In the genomic region with DNA sequence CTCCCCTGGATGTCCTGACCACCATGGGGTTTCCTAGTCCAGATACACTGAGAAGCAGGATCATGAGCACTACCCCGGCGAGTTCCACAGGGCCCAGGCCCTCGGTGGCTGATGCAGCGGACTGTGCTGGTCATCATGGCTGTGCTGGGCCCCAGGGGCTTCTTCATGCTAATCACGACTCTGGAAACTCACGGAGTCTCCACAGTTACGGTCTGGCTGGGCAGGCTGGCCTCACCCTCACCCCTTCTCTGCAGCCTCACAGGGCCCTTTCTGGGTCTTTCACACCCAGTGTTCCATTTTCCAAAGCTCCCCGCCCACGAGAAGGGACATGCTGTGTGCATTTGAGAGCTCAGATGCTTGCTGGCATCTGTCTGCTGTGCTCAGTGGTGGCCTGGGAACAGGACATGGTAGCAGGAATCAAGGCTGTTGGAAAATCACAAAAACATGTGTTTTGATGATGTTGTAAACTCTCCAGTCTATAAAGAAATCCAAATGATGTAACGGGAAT, we compare ENCODE assay signal across 20 cellular contexts.
DNase-seq lines count a peak whose midpoint lies in the region; ATAC-seq and TF ChIP-seq lines count a peak whose summit lies in the region.
"Had no signal": no experiment of that assay in that cellular context is flagged by ENCODE, and none has a peak within 500 bp of the region (broad histone marks: within the 10 kb centered on the region; RNA-seq: fewer than 3 reads in every experiment).

No MANE protein-coding gene starts in this region.

- intact Hi-C loops in Right ventricle myocardium superior (cut with DNase I): no loop called here
- intact Hi-C loops in left ventricle myocardium inferior (cut with micrococcal nuclease): no loop called here
- intact Hi-C loops in upper lobe of right lung (cut with DNase I): no loop called here

- CTCF ChIA-PET in WTC11 (lab: Charles Lee): interaction anchor here (1.4 to 3.4 kb wide), 5 partner anchors 18 to 282 kb away, joined by 3 to 27 read pairs (median 9); no protein-coding TSS in a partner anchor

- H3K4me3 ChIP-seq in left ventricle myocardium inferior: no peak overlapping the region
- H3K4me3 ChIP-seq in gastroesophageal sphincter: no peak overlapping the region
- no peak overlapping the region for H3K4me3 ChIP-seq in osteoblast (ENCODE audit: insufficient read depth, low read length)
- H3K4me3 ChIP-seq in upper lobe of right lung: no peak overlapping the region
- H3K4me3 ChIP-seq: esophagus squamous epithelium, GM12878 had no signal

- no peak overlapping the region for H3K27ac Mint-ChIP-seq in WTC11
- H3K27ac Mint-ChIP-seq: CD4-positive, alpha-beta T cell had no signal

- no peak overlapping the region for H3K4me3 Mint-ChIP-seq in WTC11
- H3K4me3 Mint-ChIP-seq: CD4-positive, alpha-beta T cell had no signal

- WGBS in gastroesophageal sphincter (ENCODE audit: low coverage in 1 of 2), 2 donors: 83% methylated on average over 6 of the region's 10 CpGs; no CpG with 5 or more reads in 1 of the 2 donors

- H3K4me2 ChIP-seq in osteoblast (ENCODE audit: insufficient read depth, low read length): no peak overlapping the region

- H3K9me3 Mint-ChIP-seq in WTC11: no peaks in the 10 kb centered on the region
- H3K9me3 Mint-ChIP-seq: CD4-positive, alpha-beta T cell had no signal

- H3K36me3 ChIP-seq in left ventricle myocardium inferior: no peaks in the 10 kb centered on the region
- no peaks in the 10 kb centered on the region for H3K36me3 ChIP-seq in gastroesophageal sphincter
- no peaks in the 10 kb centered on the region for H3K36me3 ChIP-seq in osteoblast (ENCODE audit: insufficient read depth, low read length)
- no peaks in the 10 kb centered on the region for H3K36me3 ChIP-seq in upper lobe of right lung
- H3K36me3 ChIP-seq: esophagus squamous epithelium had no signal

- no peak for TF ChIP-seq POLR2A in gastroesophageal sphincter (IDR thresholded peaks at IDR 0.05)

- no peaks in the 10 kb centered on the region for H4K20me1 ChIP-seq in osteoblast (ENCODE audit: insufficient read depth, low read length)

- DNase-seq in Right ventricle myocardium superior (peak; percentile 31), left ventricle myocardium inferior (no peak), osteoblast (ENCODE audit: insufficient read length, low spot score, missing footprints) (peak; percentile 62), upper lobe of right lung (peak; percentile 50), UCSD-AML1 (lab: John Stamatoyannopoulos, UW; ENCODE audit: unreplicated experiment) (no peak), WTC11 (ENCODE audit: low spot score) (no peak)
- DNase-seq: DMS53; effector CD8-positive, alpha-beta T cell; esophagus squamous epithelium; H7; NCI-H1694 treated with DMSO at 0.1 percent for 48 hours; NCI-H345; small intestine; stimulated activated CD4-positive, alpha-beta T cell treated with anti-CD3 and anti-CD28 coated beads, Interleukin-4, amount 100 ng/mL, for 1 hour; T-helper 2 cell had no signal

- no peak overlapping the region for H3K27ac ChIP-seq in left ventricle myocardium inferior (replicated peaks)
- peak overlapping the region in 3 of 4 donors; percentile 53 to 71 (median 60) for H3K27ac ChIP-seq in gastroesophageal sphincter
- no peak overlapping the region for H3K27ac ChIP-seq in osteoblast (ENCODE audit: low read depth, low read length)
- no peak overlapping the region for H3K27ac ChIP-seq in upper lobe of right lung
- H3K27ac ChIP-seq: parathyroid adenoma had no signal

- H3K79me2 ChIP-seq in osteoblast (ENCODE audit: insufficient read depth, low read length): no peaks in the 10 kb centered on the region
- H3K79me2 ChIP-seq: parathyroid adenoma had no signal

- no peak for TF ChIP-seq EP300 in gastroesophageal sphincter (IDR thresholded peaks at IDR 0.05)

- H3K27me3 ChIP-seq in left ventricle myocardium inferior (ENCODE audit: low read depth): peaks cover 6% of the 10 kb centered on the region
- H3K27me3 ChIP-seq in gastroesophageal sphincter: no peaks in the 10 kb centered on the region
- no peaks in the 10 kb centered on the region for H3K27me3 ChIP-seq in osteoblast (ENCODE audit: insufficient read depth, low read length)
- no peaks in the 10 kb centered on the region for H3K27me3 ChIP-seq in upper lobe of right lung

- H3K36me3 Mint-ChIP-seq in WTC11: no peaks in the 10 kb centered on the region

- no peak overlapping the region for H2AFZ ChIP-seq in osteoblast (ENCODE audit: low read length)
- H2AFZ ChIP-seq: parathyroid adenoma had no signal

- TF ChIP-seq CTCF in left ventricle myocardium inferior (IDR thresholded peaks at IDR 0.05; ENCODE audit: borderline replicate concordance): no peak
- no peak for TF ChIP-seq CTCF in gastroesophageal sphincter (IDR thresholded peaks at IDR 0.05)
- no peak for TF ChIP-seq CTCF in osteoblast (IDR thresholded peaks at IDR 0.05; ENCODE audit: extremely low read depth, low read depth, low read length)
- no peak for TF ChIP-seq CTCF in upper lobe of right lung (IDR thresholded peaks at IDR 0.05)
- TF ChIP-seq CTCF in WTC11 (IDR thresholded peaks at IDR 0.05): no peak

- H3K4me1 ChIP-seq in left ventricle myocardium inferior (no peaks in the 10 kb centered on the region), gastroesophageal sphincter (peaks cover 0 to 21% (median 0%) of the 10 kb centered on the region in 3 donors), osteoblast (ENCODE audit: insufficient read depth, low read length) (peaks cover 1% of the 10 kb centered on the region), upper lobe of right lung (no peaks in the 10 kb centered on the region)
- H3K4me1 ChIP-seq: esophagus squamous epithelium, parathyroid adenoma had no signal

- POLR2A ChIA-PET in WTC11 (lab: Charles Lee): no interaction called here

- no peaks in the 10 kb centered on the region for H3K4me1 Mint-ChIP-seq in WTC11

- ATAC-seq in Right ventricle myocardium superior (ENCODE audit: poor library complexity) (no peak), gastroesophageal sphincter (peak; percentile 38), upper lobe of right lung (no peak), HG03439 (IDR thresholded peaks at IDR 0.05; ENCODE audit: unreplicated experiment) (no peak), WTC11 (no peak)
- ATAC-seq: GM12878 had no signal

- H3K9me3 ChIP-seq in left ventricle myocardium inferior (replicated peaks) (no peaks in the 10 kb centered on the region), gastroesophageal sphincter (no peaks in the 10 kb centered on the region), osteoblast (ENCODE audit: low read depth, low read length) (no peaks in the 10 kb centered on the region), upper lobe of right lung (no peaks in the 10 kb centered on the region)
- H3K9me3 ChIP-seq: esophagus squamous epithelium had no signal

- H3K27me3 Mint-ChIP-seq in WTC11 (ENCODE audit: low read depth): no peaks in the 10 kb centered on the region
- H3K27me3 Mint-ChIP-seq: CD4-positive, alpha-beta T cell had no signal

TF ChIP-seq in WTC11, 78 proteins besides CTCF, POLR2A, EP300 and RAD21:
- TF ChIP-seq SOX15 (CRISPR knock-in tag; IDR thresholded peaks at IDR 0.05): no peak
- no peak for TF ChIP-seq TP53 (CRISPR knock-in tag; IDR thresholded peaks at IDR 0.05)
- TF ChIP-seq, protein P1, sequence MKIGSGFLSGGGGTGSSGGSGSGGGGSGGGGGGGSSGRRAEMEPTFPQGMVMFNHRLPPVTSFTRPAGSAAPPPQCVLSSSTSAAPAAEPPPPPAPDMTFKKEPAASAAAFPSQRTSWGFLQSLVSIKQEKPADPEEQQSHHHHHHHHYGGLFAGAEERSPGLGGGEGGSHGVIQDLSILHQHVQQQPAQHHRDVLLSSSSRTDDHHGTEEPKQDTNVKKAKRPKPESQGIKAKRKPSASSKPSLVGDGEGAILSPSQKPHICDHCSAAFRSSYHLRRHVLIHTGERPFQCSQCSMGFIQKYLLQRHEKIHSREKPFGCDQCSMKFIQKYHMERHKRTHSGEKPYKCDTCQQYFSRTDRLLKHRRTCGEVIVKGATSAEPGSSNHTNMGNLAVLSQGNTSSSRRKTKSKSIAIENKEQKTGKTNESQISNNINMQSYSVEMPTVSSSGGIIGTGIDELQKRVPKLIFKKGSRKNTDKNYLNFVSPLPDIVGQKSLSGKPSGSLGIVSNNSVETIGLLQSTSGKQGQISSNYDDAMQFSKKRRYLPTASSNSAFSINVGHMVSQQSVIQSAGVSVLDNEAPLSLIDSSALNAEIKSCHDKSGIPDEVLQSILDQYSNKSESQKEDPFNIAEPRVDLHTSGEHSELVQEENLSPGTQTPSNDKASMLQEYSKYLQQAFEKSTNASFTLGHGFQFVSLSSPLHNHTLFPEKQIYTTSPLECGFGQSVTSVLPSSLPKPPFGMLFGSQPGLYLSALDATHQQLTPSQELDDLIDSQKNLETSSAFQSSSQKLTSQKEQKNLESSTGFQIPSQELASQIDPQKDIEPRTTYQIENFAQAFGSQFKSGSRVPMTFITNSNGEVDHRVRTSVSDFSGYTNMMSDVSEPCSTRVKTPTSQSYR (CRISPR knock-in tag; IDR thresholded peaks at IDR 0.05): no peak
- TF ChIP-seq EMX1 (CRISPR knock-in tag; IDR thresholded peaks at IDR 0.05): no peak
- no peak for TF ChIP-seq CBFB (CRISPR knock-in tag; IDR thresholded peaks at IDR 0.05; ENCODE audit: low read depth)
- TF ChIP-seq, protein P2, sequence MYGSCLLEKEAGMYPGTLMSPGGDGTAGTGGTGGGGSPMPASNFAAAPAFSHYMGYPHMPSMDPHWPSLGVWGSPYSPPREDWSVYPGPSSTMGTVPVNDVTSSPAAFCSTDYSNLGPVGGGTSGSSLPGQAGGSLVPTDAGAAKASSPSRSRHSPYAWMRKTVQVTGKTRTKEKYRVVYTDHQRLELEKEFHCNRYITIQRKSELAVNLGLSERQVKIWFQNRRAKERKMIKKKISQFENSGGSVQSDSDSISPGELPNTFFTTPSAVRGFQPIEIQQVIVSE (CRISPR knock-in tag; IDR thresholded peaks at IDR 0.05; ENCODE audit: borderline replicate concordance): no peak
- no peak for TF ChIP-seq ZNF232 (CRISPR knock-in tag; IDR thresholded peaks at IDR 0.05)

Comparison
In these comparisons a context has a peak if more than half of its experiments do, and no peak if none do; other contexts are left out.
1. DNase-seq: peak in Right ventricle myocardium superior (single experiment), osteoblast (single experiment) and upper lobe of right lung (single experiment); none in left ventricle myocardium inferior (single experiment), UCSD-AML1 (single experiment) and WTC11 (single experiment).
2. H3K27ac ChIP-seq: peak in gastroesophageal sphincter (3 of 4); none in left ventricle myocardium inferior (single experiment), osteoblast (single experiment) and upper lobe of right lung (single experiment).